ENCODE assay signal across 16 cellular contexts in genomic region chr14:74956280-74957072, GRCh38. TPM values are rescaled to one million over a fixed set of nuclear protein-coding genes. Genes with fewer than 3 reads are reported as not detected.
A peak's percentile ranks its signal among the peaks of the same experiment; 100 is the strongest.
DNase-seq lines count a peak whose midpoint lies in the region; ATAC-seq, FAIRE-seq and TF ChIP-seq lines count a peak whose summit lies in the region.
"Had no signal": no experiment of that assay in that cellular context is flagged by ENCODE, and none has a peak within 500 bp of the region (broad histone marks: within the 10 kb centered on the region; RNA-seq: fewer than 3 reads in every experiment).

No MANE protein-coding gene starts in this region.

- H3K9me3 ChIP-seq in left ventricle myocardium inferior (replicated peaks): no peaks in the 10 kb centered on the region
- H3K9me3 ChIP-seq in right atrium auricular region: no peaks in the 10 kb centered on the region
- no peaks in the 10 kb centered on the region for H3K9me3 ChIP-seq in astrocyte (ENCODE audit: insufficient read depth, low read depth, low read length)
- H3K9me3 ChIP-seq: heart right ventricle had no signal

- H3K4me1 Mint-ChIP-seq in astrocyte (ENCODE audit: low read depth, unreplicated experiment): peaks cover 9% of the 10 kb centered on the region
- peaks cover 0 to 5% (median 5%) of the 10 kb centered on the region in 3 donors for H3K4me1 Mint-ChIP-seq in naive B cell
- H3K4me1 Mint-ChIP-seq in type B pancreatic cell (ENCODE audit: unreplicated experiment): peaks cover 20% of the 10 kb centered on the region

- H3K79me2 ChIP-seq in astrocyte (ENCODE audit: insufficient read depth, low read length): peaks cover 10% of the 10 kb centered on the region

- intact Hi-C loops in left ventricle myocardium inferior (cut with micrococcal nuclease): no loop called here

- H3K9me3 Mint-ChIP-seq in astrocyte (ENCODE audit: unreplicated experiment) (peaks cover 2% of the 10 kb centered on the region), naive B cell (no peaks in the 10 kb centered on the region), type B pancreatic cell (no peaks in the 10 kb centered on the region)
- H3K9me3 Mint-ChIP-seq: activated naive CD4-positive, alpha-beta T cell treated with anti-CD3 and anti-CD28 coated beads, Interleukin-2, amount 50 U/mL, for 72 hours had no signal

- H3K9ac ChIP-seq in astrocyte (ENCODE audit: low read length): peak overlapping the region; percentile 75

- DNase-seq in left ventricle myocardium inferior (no peak), right atrium auricular region (ENCODE audit: low spot score) (no peak), astrocyte (ENCODE audit: low read depth) (no peak), naive B cell (no peak), type B pancreatic cell (ENCODE audit: extremely low spot score, unreplicated experiment) (no peak), pons (ENCODE audit: low spot score) (no peak), omental fat pad (ENCODE audit: low spot score) (no peak)
- DNase-seq: activated CD4-positive, alpha-beta T cell treated with anti-CD3 and anti-CD28 coated beads, Interleukin-2, amount 50 U/mL, for 48 hours; heart right ventricle; NCI-H446 treated with DMSO at 0.1 percent for 48 hours; stimulated activated CD4-positive, alpha-beta T cell treated with anti-CD3 and anti-CD28 coated beads, Interleukin-4, amount 100 ng/mL, for 24 hours; stimulated activated naive CD4-positive, alpha-beta T cell treated with Interleukin-2 at 50 U/mL for 16 hours; T-helper 9 cell had no signal

- H4K20me1 ChIP-seq in astrocyte (ENCODE audit: insufficient read depth, low read length): no peaks in the 10 kb centered on the region

- no peak overlapping the region for H3K4me2 ChIP-seq in astrocyte (ENCODE audit: low read length)

- FAIRE-seq in astrocyte (lab: Jason Lieb, UNC): no peak
- FAIRE-seq: GM12878 had no signal

- H3K27me3 ChIP-seq in left ventricle myocardium inferior (ENCODE audit: low read depth) (no peaks in the 10 kb centered on the region), right atrium auricular region (no peaks in the 10 kb centered on the region), astrocyte (ENCODE audit: insufficient read depth, low read length) (no peaks in the 10 kb centered on the region)

- H2AFZ ChIP-seq in astrocyte (ENCODE audit: low read depth, low read length): no peak overlapping the region

- H3K36me3 Mint-ChIP-seq in astrocyte (ENCODE audit: low read depth, unreplicated experiment) (no peaks in the 10 kb centered on the region), naive B cell (no peaks in the 10 kb centered on the region), type B pancreatic cell (no peaks in the 10 kb centered on the region)
- H3K36me3 Mint-ChIP-seq: activated naive CD4-positive, alpha-beta T cell treated with anti-CD3 and anti-CD28 coated beads, Interleukin-2, amount 50 U/mL, for 72 hours had no signal

- ATAC-seq in naive B cell (ENCODE audit: low read depth in 2 of 2) (no peak), HG02938 (IDR thresholded peaks at IDR 0.05; ENCODE audit: unreplicated experiment) (no peak), omental fat pad (ENCODE audit: low FRiP score) (no peak)

- no peak overlapping the region for H3K27ac ChIP-seq in left ventricle myocardium inferior (replicated peaks)
- H3K27ac ChIP-seq in right atrium auricular region: no peak overlapping the region
- H3K27ac ChIP-seq in astrocyte (ENCODE audit: low read depth, low read length): no peak overlapping the region

- H3K36me3 ChIP-seq in left ventricle myocardium inferior (no peaks in the 10 kb centered on the region), right atrium auricular region (no peaks in the 10 kb centered on the region), astrocyte (ENCODE audit: insufficient read depth, low read length) (no peaks in the 10 kb centered on the region)

- H3K4me1 ChIP-seq in left ventricle myocardium inferior (peaks cover 47% of the 10 kb centered on the region), right atrium auricular region (peaks cover 0 to 28% of the 10 kb centered on the region in 2 donors), astrocyte (ENCODE audit: insufficient read depth, low read length) (peaks cover 10% of the 10 kb centered on the region)

- H3K27me3 Mint-ChIP-seq in astrocyte (ENCODE audit: low read depth, unreplicated experiment) (peaks cover 7% of the 10 kb centered on the region), naive B cell (peaks cover 9 to 18% (median 15%) of the 10 kb centered on the region in 3 donors), type B pancreatic cell (peaks cover 4% of the 10 kb centered on the region)

- no peak for TF ChIP-seq CTCF in left ventricle myocardium inferior (IDR thresholded peaks at IDR 0.05; ENCODE audit: borderline replicate concordance)
- TF ChIP-seq CTCF in right atrium auricular region (IDR thresholded peaks at IDR 0.05): no peak
- no peak for TF ChIP-seq CTCF in astrocyte (IDR thresholded peaks at IDR 0.05; ENCODE audit: insufficient read depth, low read depth, low read length)
- TF ChIP-seq CTCF in type B pancreatic cell (conservative IDR thresholded peaks at IDR 0.05): no peak
- no peak for TF ChIP-seq CTCF in omental fat pad (IDR thresholded peaks at IDR 0.05)

- H3K4me3 ChIP-seq in left ventricle myocardium inferior (peak overlapping the region; percentile 77), right atrium auricular region (no peak overlapping the region), astrocyte (ENCODE audit: insufficient read depth, low read depth, low read length) (no peak overlapping the region)
- H3K4me3 ChIP-seq: GM12878 had no signal

- H3K4me3 Mint-ChIP-seq in astrocyte (ENCODE audit: unreplicated experiment) (peak overlapping the region; percentile 6), naive B cell (peak overlapping the region in 7 of 8 donors; percentile 1 to 80 (median 56)), type B pancreatic cell (peak overlapping the region; percentile 73)

- H3K27ac Mint-ChIP-seq in astrocyte (ENCODE audit: unreplicated experiment): no peak overlapping the region
- peak overlapping the region in 1 of 6 donors; percentile 69 for H3K27ac Mint-ChIP-seq in naive B cell
- H3K27ac Mint-ChIP-seq in type B pancreatic cell: peak overlapping the region; percentile 30
- H3K27ac Mint-ChIP-seq: activated naive CD4-positive, alpha-beta T cell treated with anti-CD3 and anti-CD28 coated beads, Interleukin-2, amount 50 U/mL, for 72 hours had no signal

RNA-seq across cellular contexts. Expression of gene PGF, which starts 1.1 kb away (rescaled TPM):
- total RNA-seq in left ventricle myocardium inferior (4.2 TPM), right atrium auricular region (1 to 10 TPM; 3.3 to 7.0 TPM), astrocyte (2.5 and 3.5 TPM in 2 replicates), type B pancreatic cell (ENCODE audit: low replicate concordance) (8.4 and 16.8 TPM in 2 replicates), omental fat pad (10 to 100 TPM in 1 of 4 donors, 1 to 10 TPM in 3; 3.2 to 28.4 (median 7.1) TPM)
- under 1 TPM in 4 of 6 donors, not detected in 2; 0.13 to 0.65 (median 0.15) TPM for polyA plus RNA-seq in naive B cell (ENCODE audit: low read depth in 6 of 6)

RNA-seq across cellular contexts. Expression of gene RPS6KL1, which starts 33.4 kb away (rescaled TPM):
- total RNA-seq in left ventricle myocardium inferior: 20.5 TPM
- total RNA-seq in right atrium auricular region: 10 to 100 TPM in 1 of 2 donors, 1 to 10 TPM in 1; 7.6 to 10.3 TPM
- total RNA-seq in astrocyte: 0.70 and 1.7 TPM in 2 replicates
- polyA plus RNA-seq in naive B cell (ENCODE audit: low read depth in 6 of 6): under 1 TPM in 2 of 6 donors, not detected in 4; 0.34 to 0.42 TPM
- total RNA-seq in type B pancreatic cell (ENCODE audit: low replicate concordance): 5.3 and 7.5 TPM in 2 replicates
- 1 to 10 TPM; 1.3 to 5.2 (median 1.5) TPM for total RNA-seq in omental fat pad

RNA-seq across cellular contexts. Expression of gene EIF2B2, which starts 46.2 kb away (rescaled TPM):
- total RNA-seq in left ventricle myocardium inferior (31.5 TPM), right atrium auricular region (10 to 100 TPM; 26.1 to 35.3 TPM), astrocyte (37.7 TPM in 2 replicates), type B pancreatic cell (ENCODE audit: low replicate concordance) (36.5 and 45.0 TPM in 2 replicates), omental fat pad (10 to 100 TPM; 23.6 to 42.0 (median 35.2) TPM)
- 10 to 100 TPM; 19.7 to 31.8 (median 26.2) TPM for polyA plus RNA-seq in naive B cell (ENCODE audit: low read depth in 6 of 6)

Comparison
In these comparisons a context has a peak if more than half of its experiments do, and no peak if none do; other contexts are left out.
1. H3K4me3 Mint-ChIP-seq: peak in every context shown above with its lines; median percentile 73 in type B pancreatic cell; 56 in naive B cell; 6 in astrocyte.